ENCODE assay signal across 12 cellular contexts in the genomic region with DNA sequence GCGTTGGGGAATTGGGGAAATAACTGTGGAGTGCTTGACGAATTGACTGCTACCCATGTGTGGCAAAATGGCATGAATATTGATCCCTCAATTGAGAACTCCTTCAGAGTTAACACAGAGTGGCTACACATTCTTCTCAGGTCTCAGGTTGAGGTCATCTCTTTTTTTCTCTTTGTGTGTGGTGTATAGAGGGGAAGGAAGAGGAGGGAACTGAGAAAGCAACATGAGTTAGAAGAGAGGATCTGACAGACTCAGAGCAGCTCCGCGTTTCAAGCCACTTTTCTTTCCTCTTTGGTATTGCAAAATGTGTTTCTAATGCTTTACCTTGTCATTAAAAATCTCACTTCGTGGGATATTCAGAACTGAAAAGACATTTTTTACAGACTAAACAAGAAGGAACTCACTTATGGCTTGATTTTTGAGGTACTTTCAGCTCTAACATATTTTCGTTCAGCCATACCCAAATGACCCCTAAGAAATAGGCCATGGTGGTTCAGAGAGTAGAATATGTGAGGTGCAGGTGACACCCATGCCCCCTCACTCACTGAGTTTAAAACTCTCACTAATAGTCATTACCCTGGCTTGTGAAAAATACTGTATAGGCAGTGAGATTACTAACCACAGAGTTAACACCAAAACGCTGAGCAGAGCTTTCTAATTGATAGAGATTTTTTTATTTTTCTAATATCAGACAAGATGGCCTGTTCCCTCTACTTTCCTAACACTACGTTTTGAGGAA. TPM values are rescaled to one million over a fixed set of nuclear protein-coding genes. Genes with fewer than 3 reads are reported as not detected.
DNase-seq lines count a peak whose midpoint lies in the region; ATAC-seq and TF ChIP-seq lines count a peak whose summit lies in the region.
"Had no signal": no experiment of that assay in that cellular context is flagged by ENCODE, and none has a peak within 500 bp of the region (broad histone marks: within the 10 kb centered on the region; RNA-seq: fewer than 3 reads in every experiment).

No MANE protein-coding gene starts in this region.

- peak overlapping the region; percentile 17 for H2AFZ ChIP-seq in neural progenitor cell (replicated peaks)

- no peaks in the 10 kb centered on the region for H3K9me3 Mint-ChIP-seq in neural progenitor cell

- H3K36me3 ChIP-seq in neural progenitor cell = no peaks in the 10 kb centered on the region
- no peaks in the 10 kb centered on the region for H3K36me3 ChIP-seq in upper lobe of left lung
- H3K36me3 ChIP-seq: ascending aorta had no signal

- no peaks in the 10 kb centered on the region for H3K4me1 ChIP-seq in neural progenitor cell
- H3K4me1 ChIP-seq in upper lobe of left lung = no peaks in the 10 kb centered on the region
- H3K4me1 ChIP-seq: ascending aorta had no signal

- H3K9ac ChIP-seq in neural progenitor cell = no peak overlapping the region

- no peaks in the 10 kb centered on the region for H3K79me2 ChIP-seq in neural progenitor cell (ENCODE audit: low read depth)

- H4K20me1 ChIP-seq in neural progenitor cell (ENCODE audit: low read depth) = no peaks in the 10 kb centered on the region

- H3K27ac Mint-ChIP-seq in neural progenitor cell = no peak overlapping the region
- H3K27ac Mint-ChIP-seq: progenitor cell of endocrine pancreas had no signal

- no peaks in the 10 kb centered on the region for H3F3A ChIP-seq in neural progenitor cell (ENCODE audit: low read depth)

- no peak overlapping the region for H3K4me3 ChIP-seq in neural progenitor cell
- no peak overlapping the region for H3K4me3 ChIP-seq in upper lobe of left lung
- H3K4me3 ChIP-seq: ascending aorta had no signal

- no peaks in the 10 kb centered on the region for H3K9me3 ChIP-seq in neural progenitor cell (ENCODE audit: low read depth)
- no peaks in the 10 kb centered on the region for H3K9me3 ChIP-seq in upper lobe of left lung
- H3K9me3 ChIP-seq: ascending aorta had no signal

- TF ChIP-seq CTCF in neural progenitor cell (IDR thresholded peaks at IDR 0.05) (no peak), upper lobe of left lung (IDR thresholded peaks at IDR 0.05) (no peak)

- H3K4me3 Mint-ChIP-seq in neural progenitor cell = no peak overlapping the region

- no peak for DNase-seq in activated CD4-positive, CD25-positive, alpha-beta regulatory T cell (lab: John Stamatoyannopoulos, UW)
- peak; percentile 42 for DNase-seq in MV-4-11 (lab: John Stamatoyannopoulos, UW)
- DNase-seq in neural progenitor cell (ENCODE audit: low spot score) = no peak
- DNase-seq in DMS79 treated with DMSO at 0.1 percent for 48 hours (lab: John Stamatoyannopoulos, UW) = no peak
- no peak for DNase-seq in upper lobe of left lung
- no peak for DNase-seq in SHP77 treated with DMSO at 0.1 percent for 48 hours (lab: John Stamatoyannopoulos, UW)
- DNase-seq: kidney glomerular epithelial cell had no signal

- no peak for TF ChIP-seq POLR2A in upper lobe of left lung (IDR thresholded peaks at IDR 0.05)

- ATAC-seq in activated CD4-positive, CD25-positive, alpha-beta regulatory T cell treated with anti-CD3 and anti-CD28 coated beads, Interleukin-2, amount 50 U/mL, for 24 hours = peak; percentile 26 to 44
- ATAC-seq in HG02610 (IDR thresholded peaks at IDR 0.05; ENCODE audit: unreplicated experiment) (peak; percentile 90), upper lobe of left lung (ENCODE audit: low FRiP score in 2 of 2) (no peak)
- ATAC-seq: HCT116 had no signal

- H3K36me3 Mint-ChIP-seq in neural progenitor cell = no peaks in the 10 kb centered on the region

- H3K27me3 Mint-ChIP-seq in neural progenitor cell (ENCODE audit: insufficient read depth, low read depth) = peaks cover under 1% of the 10 kb centered on the region

- H3K27me3 ChIP-seq in neural progenitor cell (no peaks in the 10 kb centered on the region), upper lobe of left lung (no peaks in the 10 kb centered on the region)
- H3K27me3 ChIP-seq: ascending aorta had no signal

- H3K4me2 ChIP-seq in neural progenitor cell = no peak overlapping the region

- H3K27ac ChIP-seq in neural progenitor cell = no peak overlapping the region
- no peak overlapping the region for H3K27ac ChIP-seq in upper lobe of left lung
- H3K27ac ChIP-seq: ascending aorta had no signal

- no peak for TF ChIP-seq EP300 in upper lobe of left lung (IDR thresholded peaks at IDR 0.05)

- WGBS in upper lobe of left lung, 2 donors = 51 to 60% methylated on average over 8 of the region's 8 CpGs

- H3K4me1 Mint-ChIP-seq in neural progenitor cell = no peaks in the 10 kb centered on the region

RNA-seq across cellular contexts. Expression of a gene that starts 22.5 kb away (rescaled TPM):
- 0.32 and 0.62 TPM in 2 replicates for total RNA-seq in neural progenitor cell (ENCODE audit: low replicate concordance)
- 10 to 100 TPM in 1 of 6 donors, 1 to 10 TPM in 5; 3.6 to 11.9 (median 6.0) TPM for total RNA-seq in upper lobe of left lung

Comparison
In these comparisons a context has a peak if more than half of its experiments do, and no peak if none do; other contexts are left out.
1. ATAC-seq: peak in activated CD4-positive, CD25-positive, alpha-beta regulatory T cell treated with anti-CD3 and anti-CD28 coated beads, Interleukin-2, amount 50 U/mL, for 24 hours (2 of 2) and HG02610 (single experiment); none in upper lobe of left lung (0 of 2).